In genomic region chr12:46131729-46132128, GRCh38 we compare ENCODE assay signal across 11 cellular contexts.
A peak's percentile ranks its signal among the peaks of the same experiment; 100 is the strongest.
DNase-seq lines count a peak whose midpoint lies in the region; ATAC-seq and TF ChIP-seq lines count a peak whose summit lies in the region.
"Had no signal": no experiment of that assay in that cellular context is flagged by ENCODE, and none has a peak within 500 bp of the region (broad histone marks: within the 10 kb centered on the region; RNA-seq: fewer than 3 reads in every experiment).

No MANE protein-coding gene starts in this region.

- peak; percentile 21 to 61 for ATAC-seq in left cardiac atrium

- H3K27ac ChIP-seq in 22Rv1: no peak overlapping the region

- intact Hi-C loops in left cardiac atrium (cut with DNase I): no loop called here

- TF ChIP-seq CTCF in 22Rv1 (IDR thresholded peaks at IDR 0.05) (peak; percentile 63), GM13977 (IDR thresholded peaks at IDR 0.05; ENCODE audit: extremely low read depth, insufficient read depth, missing control alignments) (peak; percentile 9)

- DNase-seq in GM13977 (ENCODE audit: low spot score) (no peak), SW480 (ENCODE audit: low spot score) (peak; percentile 34), left cardiac atrium (no peak), pons (ENCODE audit: low spot score) (no peak), AG08396 (ENCODE audit: low spot score) (no peak)
- no peak for DNase-seq in stimulated activated CD4-positive, alpha-beta T cell treated with anti-CD3 and anti-CD28 coated beads, Interleukin-4, amount 100 ng/mL, for 4 hours
- DNase-seq in activated effector memory CD4-positive, alpha-beta T cell treated with Interleukin-2 at 50 U/mL for 16 hours: no peak
- DNase-seq: activated effector memory CD4-positive, alpha-beta T cell treated with anti-CD3 and anti-CD28 coated beads, Interleukin-2, amount 50 U/mL, for 16 hours; islet precursor cell; NCI-H526 had no signal

- in situ Hi-C loops in GM13977 (cut with MboI; ENCODE audit: low pct_unique_long_range_greater_than_20kb, low sequenced_read_pairs, unreplicated experiment): loop anchor here (25.0 kb wide), 1 partner anchor 881 kb away; no protein-coding TSS in a partner anchor
